In the genomic region with DNA sequence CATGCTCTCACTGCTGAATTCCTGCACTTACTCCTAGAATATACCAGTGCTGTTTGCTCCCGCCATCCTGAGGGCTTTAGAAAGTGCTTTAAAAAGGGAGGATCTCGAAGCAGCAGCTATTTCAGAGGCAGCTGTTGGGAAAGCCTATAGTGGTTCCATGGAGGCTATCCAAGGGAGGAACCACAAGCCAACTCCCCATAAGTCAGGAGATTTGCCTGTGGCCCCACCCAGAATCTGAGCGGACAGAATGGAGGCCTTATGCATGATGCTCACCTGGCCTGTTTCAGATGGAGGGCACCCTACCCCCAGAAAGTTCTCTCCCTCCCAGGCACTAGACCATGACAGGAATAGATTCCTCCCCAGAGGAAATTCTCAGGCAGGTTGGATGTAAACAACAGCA, we compare ENCODE assay signal across 20 cellular contexts.
"Had no signal": no experiment of that assay in that cellular context is flagged by ENCODE, and none has a peak within 500 bp of the region (broad histone marks: within the 10 kb centered on the region; RNA-seq: fewer than 3 reads in every experiment).

No MANE protein-coding gene starts in this region.

- H3K36me3 ChIP-seq: prostate gland had no signal

- DNase-seq: effector CD4-positive, alpha-beta T cell; endodermal cell; erythroblast; foreskin keratinocyte; left colon; mucosa of descending colon; occipital lobe; stimulated activated CD4-positive, alpha-beta T cell treated with anti-CD3 and anti-CD28 coated beads, Interleukin-2, amount 100 ng/mL, for 24 hours; stimulated activated CD4-positive, alpha-beta T cell treated with anti-CD3 and anti-CD28 coated beads, Interleukin-4, amount 100 ng/mL, for 4 hours; stimulated activated naive B cell treated with anti-CD40 and anti-IgM and Interleukin-4, amounts not matched to agents 10 μg/mL and 1 μg/mL and 100 μg/mL, for 72 hours; stimulated activated naive CD8-positive, alpha-beta T cell treated with anti-CD3 and anti-CD28 coated beads, Interleukin-15, amount 100 ng/mL, for 72 hours; testis had no signal

- H3K27me3 ChIP-seq: testis, tibial nerve had no signal

- H3K4me3 Mint-ChIP-seq: endodermal cell; nephron; stimulated activated naive B cell treated with anti-CD40 and anti-IgM and Interleukin-4, amounts not matched to agents 10 μg/mL and 1 μg/mL and 100 μg/mL, for 72 hours; stimulated activated naive CD8-positive, alpha-beta T cell treated with anti-CD3 and anti-CD28 coated beads, Interleukin-15, amount 100 ng/mL, for 72 hours had no signal

- ATAC-seq: foreskin keratinocyte; left colon; mucosa of descending colon; sciatic nerve; stimulated activated naive B cell treated with anti-CD40 and anti-IgM and Interleukin-4, amounts not matched to agents 10 μg/mL and 1 μg/mL and 100 μg/mL, for 72 hours; stimulated activated naive CD8-positive, alpha-beta T cell treated with anti-CD3 and anti-CD28 coated beads, Interleukin-15, amount 100 ng/mL, for 72 hours had no signal

- H2AFZ ChIP-seq: parathyroid adenoma had no signal

- H3K4me3 ChIP-seq: coronary artery, mucosa of descending colon, prostate gland, skin epidermis, testis, tibial nerve had no signal

- H3K27me3 Mint-ChIP-seq: stimulated activated naive B cell treated with anti-CD40 and anti-IgM and Interleukin-4, amounts not matched to agents 10 μg/mL and 1 μg/mL and 100 μg/mL, for 72 hours had no signal

- H3K79me2 ChIP-seq: parathyroid adenoma had no signal

- H3K4me1 ChIP-seq: foreskin keratinocyte, parathyroid adenoma, prostate gland had no signal

- H3K27ac ChIP-seq: coronary artery, foreskin keratinocyte, parathyroid adenoma, prostate gland, skin epidermis, testis, tibial nerve had no signal

- FAIRE-seq: endothelial cell of umbilical vein had no signal

- H3K9ac ChIP-seq: parathyroid adenoma had no signal

- H3K9me3 ChIP-seq: mucosa of descending colon, prostate gland, testis, tibial nerve had no signal

- H3K9me3 Mint-ChIP-seq: endodermal cell; nephron; stimulated activated naive B cell treated with anti-CD40 and anti-IgM and Interleukin-4, amounts not matched to agents 10 μg/mL and 1 μg/mL and 100 μg/mL, for 72 hours; stimulated activated naive CD8-positive, alpha-beta T cell treated with anti-CD3 and anti-CD28 coated beads, Interleukin-15, amount 100 ng/mL, for 72 hours had no signal

- H3K27ac Mint-ChIP-seq: endodermal cell; nephron; stimulated activated naive B cell treated with anti-CD40 and anti-IgM and Interleukin-4, amounts not matched to agents 10 μg/mL and 1 μg/mL and 100 μg/mL, for 72 hours; stimulated activated naive CD8-positive, alpha-beta T cell treated with anti-CD3 and anti-CD28 coated beads, Interleukin-15, amount 100 ng/mL, for 72 hours had no signal
